ENCODE assay signal across 1 cellular context in the genomic region with DNA sequence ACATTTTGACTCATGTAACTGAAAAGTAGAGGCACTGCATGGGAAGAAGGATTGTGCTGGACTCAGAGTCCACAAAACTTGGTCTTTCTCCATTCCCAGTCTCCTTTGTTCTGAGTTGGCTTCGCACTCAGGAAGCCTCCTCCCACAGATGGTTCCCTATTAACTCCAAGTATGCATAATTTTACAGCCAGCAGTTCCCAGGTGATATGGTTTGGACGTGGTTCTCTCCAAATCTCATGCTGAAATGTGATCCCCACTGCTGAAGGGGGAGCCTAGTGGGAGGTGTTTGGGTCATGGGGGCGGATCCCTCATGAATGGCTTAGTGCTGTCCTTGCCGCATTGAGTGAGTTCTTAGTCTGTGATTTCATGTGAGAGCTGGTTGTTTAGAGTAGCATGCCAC.
TF ChIP-seq lines count a peak whose summit lies in the region.

No MANE protein-coding gene starts in this region.

TF ChIP-seq in GM23338, 12 proteins besides CTCF, POLR2A, EP300 and RAD21 (continued from another document):
- TF ChIP-seq, protein P1, sequence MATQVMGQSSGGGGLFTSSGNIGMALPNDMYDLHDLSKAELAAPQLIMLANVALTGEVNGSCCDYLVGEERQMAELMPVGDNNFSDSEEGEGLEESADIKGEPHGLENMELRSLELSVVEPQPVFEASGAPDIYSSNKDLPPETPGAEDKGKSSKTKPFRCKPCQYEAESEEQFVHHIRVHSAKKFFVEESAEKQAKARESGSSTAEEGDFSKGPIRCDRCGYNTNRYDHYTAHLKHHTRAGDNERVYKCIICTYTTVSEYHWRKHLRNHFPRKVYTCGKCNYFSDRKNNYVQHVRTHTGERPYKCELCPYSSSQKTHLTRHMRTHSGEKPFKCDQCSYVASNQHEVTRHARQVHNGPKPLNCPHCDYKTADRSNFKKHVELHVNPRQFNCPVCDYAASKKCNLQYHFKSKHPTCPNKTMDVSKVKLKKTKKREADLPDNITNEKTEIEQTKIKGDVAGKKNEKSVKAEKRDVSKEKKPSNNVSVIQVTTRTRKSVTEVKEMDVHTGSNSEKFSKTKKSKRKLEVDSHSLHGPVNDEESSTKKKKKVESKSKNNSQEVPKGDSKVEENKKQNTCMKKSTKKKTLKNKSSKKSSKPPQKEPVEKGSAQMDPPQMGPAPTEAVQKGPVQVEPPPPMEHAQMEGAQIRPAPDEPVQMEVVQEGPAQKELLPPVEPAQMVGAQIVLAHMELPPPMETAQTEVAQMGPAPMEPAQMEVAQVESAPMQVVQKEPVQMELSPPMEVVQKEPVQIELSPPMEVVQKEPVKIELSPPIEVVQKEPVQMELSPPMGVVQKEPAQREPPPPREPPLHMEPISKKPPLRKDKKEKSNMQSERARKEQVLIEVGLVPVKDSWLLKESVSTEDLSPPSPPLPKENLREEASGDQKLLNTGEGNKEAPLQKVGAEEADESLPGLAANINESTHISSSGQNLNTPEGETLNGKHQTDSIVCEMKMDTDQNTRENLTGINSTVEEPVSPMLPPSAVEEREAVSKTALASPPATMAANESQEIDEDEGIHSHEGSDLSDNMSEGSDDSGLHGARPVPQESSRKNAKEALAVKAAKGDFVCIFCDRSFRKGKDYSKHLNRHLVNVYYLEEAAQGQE (IDR thresholded peaks at IDR 0.05; ENCODE audit: unreplicated experiment) = no peak
- no peak for TF ChIP-seq NANOG (IDR thresholded peaks at IDR 0.05; ENCODE audit: borderline replicate concordance)
- no peak for TF ChIP-seq ZNF331 (CRISPR knock-in tag; IDR thresholded peaks at IDR 0.05; ENCODE audit: low read depth)
- TF ChIP-seq, protein P2, sequence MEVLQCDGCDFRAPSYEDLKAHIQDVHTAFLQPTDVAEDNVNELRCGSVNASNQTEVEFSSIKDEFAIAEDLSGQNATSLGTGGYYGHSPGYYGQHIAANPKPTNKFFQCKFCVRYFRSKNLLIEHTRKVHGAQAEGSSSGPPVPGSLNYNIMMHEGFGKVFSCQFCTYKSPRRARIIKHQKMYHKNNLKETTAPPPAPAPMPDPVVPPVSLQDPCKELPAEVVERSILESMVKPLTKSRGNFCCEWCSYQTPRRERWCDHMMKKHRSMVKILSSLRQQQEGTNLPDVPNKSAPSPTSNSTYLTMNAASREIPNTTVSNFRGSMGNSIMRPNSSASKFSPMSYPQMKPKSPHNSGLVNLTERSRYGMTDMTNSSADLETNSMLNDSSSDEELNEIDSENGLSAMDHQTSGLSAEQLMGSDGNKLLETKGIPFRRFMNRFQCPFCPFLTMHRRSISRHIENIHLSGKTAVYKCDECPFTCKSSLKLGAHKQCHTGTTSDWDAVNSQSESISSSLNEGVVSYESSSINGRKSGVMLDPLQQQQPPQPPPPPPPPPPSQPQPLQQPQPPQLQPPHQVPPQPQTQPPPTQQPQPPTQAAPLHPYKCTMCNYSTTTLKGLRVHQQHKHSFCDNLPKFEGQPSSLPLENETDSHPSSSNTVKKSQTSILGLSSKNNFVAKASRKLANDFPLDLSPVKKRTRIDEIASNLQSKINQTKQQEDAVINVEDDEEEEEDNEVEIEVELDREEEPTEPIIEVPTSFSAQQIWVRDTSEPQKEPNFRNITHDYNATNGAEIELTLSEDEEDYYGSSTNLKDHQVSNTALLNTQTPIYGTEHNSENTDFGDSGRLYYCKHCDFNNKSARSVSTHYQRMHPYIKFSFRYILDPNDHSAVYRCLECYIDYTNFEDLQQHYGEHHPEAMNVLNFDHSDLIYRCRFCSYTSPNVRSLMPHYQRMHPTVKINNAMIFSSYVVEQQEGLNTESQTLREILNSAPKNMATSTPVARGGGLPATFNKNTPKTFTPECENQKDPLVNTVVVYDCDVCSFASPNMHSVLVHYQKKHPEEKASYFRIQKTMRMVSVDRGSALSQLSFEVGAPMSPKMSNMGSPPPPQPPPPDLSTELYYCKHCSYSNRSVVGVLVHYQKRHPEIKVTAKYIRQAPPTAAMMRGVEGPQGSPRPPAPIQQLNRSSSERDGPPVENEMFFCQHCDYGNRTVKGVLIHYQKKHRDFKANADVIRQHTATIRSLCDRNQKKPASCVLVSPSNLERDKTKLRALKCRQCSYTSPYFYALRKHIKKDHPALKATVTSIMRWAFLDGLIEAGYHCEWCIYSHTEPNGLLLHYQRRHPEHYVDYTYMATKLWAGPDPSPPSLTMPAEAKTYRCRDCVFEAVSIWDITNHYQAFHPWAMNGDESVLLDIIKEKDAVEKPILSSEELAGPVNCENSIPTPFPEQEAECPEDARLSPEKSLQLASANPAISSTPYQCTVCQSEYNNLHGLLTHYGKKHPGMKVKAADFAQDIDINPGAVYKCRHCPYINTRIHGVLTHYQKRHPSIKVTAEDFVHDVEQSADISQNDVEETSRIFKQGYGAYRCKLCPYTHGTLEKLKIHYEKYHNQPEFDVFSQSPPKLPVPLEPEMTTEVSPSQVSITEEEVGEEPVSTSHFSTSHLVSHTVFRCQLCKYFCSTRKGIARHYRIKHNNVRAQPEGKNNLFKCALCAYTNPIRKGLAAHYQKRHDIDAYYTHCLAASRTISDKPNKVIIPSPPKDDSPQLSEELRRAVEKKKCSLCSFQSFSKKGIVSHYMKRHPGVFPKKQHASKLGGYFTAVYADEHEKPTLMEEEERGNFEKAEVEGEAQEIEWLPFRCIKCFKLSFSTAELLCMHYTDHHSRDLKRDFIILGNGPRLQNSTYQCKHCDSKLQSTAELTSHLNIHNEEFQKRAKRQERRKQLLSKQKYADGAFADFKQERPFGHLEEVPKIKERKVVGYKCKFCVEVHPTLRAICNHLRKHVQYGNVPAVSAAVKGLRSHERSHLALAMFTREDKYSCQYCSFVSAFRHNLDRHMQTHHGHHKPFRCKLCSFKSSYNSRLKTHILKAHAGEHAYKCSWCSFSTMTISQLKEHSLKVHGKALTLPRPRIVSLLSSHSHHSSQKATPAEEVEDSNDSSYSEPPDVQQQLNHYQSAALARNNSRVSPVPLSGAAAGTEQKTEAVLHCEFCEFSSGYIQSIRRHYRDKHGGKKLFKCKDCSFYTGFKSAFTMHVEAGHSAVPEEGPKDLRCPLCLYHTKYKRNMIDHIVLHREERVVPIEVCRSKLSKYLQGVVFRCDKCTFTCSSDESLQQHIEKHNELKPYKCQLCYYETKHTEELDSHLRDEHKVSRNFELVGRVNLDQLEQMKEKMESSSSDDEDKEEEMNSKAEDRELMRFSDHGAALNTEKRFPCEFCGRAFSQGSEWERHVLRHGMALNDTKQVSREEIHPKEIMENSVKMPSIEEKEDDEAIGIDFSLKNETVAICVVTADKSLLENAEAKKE (CRISPR knock-in tag; IDR thresholded peaks at IDR 0.05) = no peak
- TF ChIP-seq EZH2 (IDR thresholded peaks at IDR 0.05; ENCODE audit: low read depth, unreplicated experiment) = no peak
